ENCODE assay signal across 1 cellular context in the genomic region with DNA sequence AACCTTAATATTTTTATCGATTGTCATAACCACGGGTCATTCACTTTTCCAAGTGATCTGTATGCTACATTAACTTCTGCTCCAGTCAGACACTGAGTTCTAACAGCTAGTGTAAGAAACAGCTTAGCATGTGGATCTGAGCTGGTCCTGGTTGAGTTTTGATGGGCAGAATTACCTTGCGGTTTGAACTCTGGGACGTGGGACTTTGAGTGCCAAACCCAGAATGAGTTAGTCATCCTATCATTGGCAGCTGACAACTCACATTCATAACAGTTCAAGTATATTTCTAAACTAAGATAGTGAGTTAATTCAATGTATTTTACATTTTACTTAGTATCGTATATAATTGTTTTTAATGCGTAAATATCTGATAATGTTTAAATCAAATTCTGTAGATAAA.
TF ChIP-seq lines count a peak whose summit lies in the region.

No MANE protein-coding gene starts in this region.

TF ChIP-seq in H1, 55 proteins besides CTCF, POLR2A, EP300 and RAD21:
- TF ChIP-seq, protein P1, sequence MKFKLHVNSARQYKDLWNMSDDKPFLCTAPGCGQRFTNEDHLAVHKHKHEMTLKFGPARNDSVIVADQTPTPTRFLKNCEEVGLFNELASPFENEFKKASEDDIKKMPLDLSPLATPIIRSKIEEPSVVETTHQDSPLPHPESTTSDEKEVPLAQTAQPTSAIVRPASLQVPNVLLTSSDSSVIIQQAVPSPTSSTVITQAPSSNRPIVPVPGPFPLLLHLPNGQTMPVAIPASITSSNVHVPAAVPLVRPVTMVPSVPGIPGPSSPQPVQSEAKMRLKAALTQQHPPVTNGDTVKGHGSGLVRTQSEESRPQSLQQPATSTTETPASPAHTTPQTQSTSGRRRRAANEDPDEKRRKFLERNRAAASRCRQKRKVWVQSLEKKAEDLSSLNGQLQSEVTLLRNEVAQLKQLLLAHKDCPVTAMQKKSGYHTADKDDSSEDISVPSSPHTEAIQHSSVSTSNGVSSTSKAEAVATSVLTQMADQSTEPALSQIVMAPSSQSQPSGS (IDR thresholded peaks at IDR 0.05; ENCODE audit: low read length), result no peak
- TF ChIP-seq TEAD4 (IDR thresholded peaks at IDR 0.05; ENCODE audit: low read depth, low read length) (no peak), SP4 (IDR thresholded peaks at IDR 0.05; ENCODE audit: low read length) (no peak), TAF7 (optimal IDR thresholded peaks at IDR 0.05; ENCODE audit: borderline replicate concordance, low read depth, low read length) (no peak), PHF8 (conservative IDR thresholded peaks at IDR 0.05; ENCODE audit: low read depth, low read length) (no peak), HDAC6 (IDR thresholded peaks at IDR 0.05; ENCODE audit: low read depth, low read length) (no peak)
- TF ChIP-seq, protein P2, sequence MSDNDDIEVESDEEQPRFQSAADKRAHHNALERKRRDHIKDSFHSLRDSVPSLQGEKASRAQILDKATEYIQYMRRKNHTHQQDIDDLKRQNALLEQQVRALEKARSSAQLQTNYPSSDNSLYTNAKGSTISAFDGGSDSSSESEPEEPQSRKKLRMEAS (IDR thresholded peaks at IDR 0.05), result no peak
